ENCODE assay signal across 22 cellular contexts in the genomic region with DNA sequence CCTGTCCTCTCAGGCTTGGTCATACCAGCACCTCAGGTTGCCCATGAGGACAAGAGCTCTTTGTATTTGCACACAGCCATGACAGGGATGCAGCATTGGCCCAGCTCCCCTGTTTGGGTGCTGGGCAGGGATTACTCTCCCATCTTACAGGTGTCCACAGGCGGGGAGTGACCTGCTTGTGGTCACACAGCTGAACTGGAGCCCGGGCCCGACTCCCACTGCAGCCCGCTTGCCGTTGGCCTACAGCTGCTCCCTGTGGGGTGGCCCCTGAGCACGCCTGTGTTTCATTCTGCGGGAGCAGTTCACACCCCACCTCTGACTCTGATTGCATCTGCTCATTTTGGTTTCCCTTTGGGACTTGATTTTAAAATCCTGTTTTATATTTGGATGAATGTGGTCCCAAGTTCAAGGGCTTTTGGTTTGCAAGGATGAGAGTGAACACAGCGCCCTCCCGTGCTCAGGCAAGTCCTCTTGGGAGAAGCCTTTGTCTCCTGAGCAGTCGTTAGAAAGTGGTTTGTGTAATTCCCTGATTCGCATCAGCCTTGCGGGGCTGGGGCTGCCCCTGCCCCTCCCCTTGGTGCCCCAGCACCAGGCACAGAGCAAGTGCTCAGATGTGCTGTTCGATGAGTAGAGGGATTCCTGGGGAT. TPM values are rescaled to one million over a fixed set of nuclear protein-coding genes. Genes with fewer than 3 reads are reported as not detected.
DNase-seq lines count a peak whose midpoint lies in the region; ATAC-seq and TF ChIP-seq lines count a peak whose summit lies in the region.
"Had no signal": no experiment of that assay in that cellular context is flagged by ENCODE, and none has a peak within 500 bp of the region (broad histone marks: within the 10 kb centered on the region; RNA-seq: fewer than 3 reads in every experiment).

No MANE protein-coding gene starts in this region.

- H3K4me1 Mint-ChIP-seq in HFFc6 (ENCODE audit: low read depth), result no peaks in the 10 kb centered on the region

- H3K27ac Mint-ChIP-seq in HFFc6, result no peak overlapping the region
- H3K27ac Mint-ChIP-seq: activated CD8-positive, alpha-beta T cell treated with anti-CD3 and anti-CD28 coated beads, Interleukin-2, amount 10 ng/mL, durations not matched to agents 7 days and 5 days; IgD-negative memory B cell had no signal

- intact Hi-C loops in ascending aorta (cut with DNase I), result loop anchor here (5.0 kb wide), 2 partner anchors 151 to 506 kb away; partner anchors contain the start of gene DMC1

- peaks cover 31 to 44% of the 10 kb centered on the region in 2 donors for H3K4me1 ChIP-seq in ascending aorta
- H3K4me1 ChIP-seq: thyroid gland had no signal

- no peak for ATAC-seq in GM18511 (IDR thresholded peaks at IDR 0.05; ENCODE audit: unreplicated experiment)
- ATAC-seq: activated CD8-positive, alpha-beta T cell treated with anti-CD3 and anti-CD28 coated beads, Interleukin-2, amount 10 ng/mL, durations not matched to agents 7 days and 5 days had no signal

- H3K4me3 Mint-ChIP-seq in HFFc6, result no peak overlapping the region
- H3K4me3 Mint-ChIP-seq: activated CD8-positive, alpha-beta T cell treated with anti-CD3 and anti-CD28 coated beads, Interleukin-2, amount 10 ng/mL, durations not matched to agents 7 days and 5 days; CD14-positive monocyte; IgD-negative memory B cell had no signal

- H3K9me3 Mint-ChIP-seq in HFFc6, result no peaks in the 10 kb centered on the region
- H3K9me3 Mint-ChIP-seq: IgD-negative memory B cell had no signal

- H3K27ac ChIP-seq in ascending aorta (peak overlapping the region; percentile 94 to 97), layer of hippocampus (ENCODE audit: low read depth, low read length) (peak overlapping the region; percentile 65), substantia nigra (ENCODE audit: low read depth, low read length, poor library complexity, severe bottlenecking) (peak overlapping the region; percentile 63)
- H3K27ac ChIP-seq: thyroid gland had no signal

- H3K36me3 Mint-ChIP-seq in HFFc6 (ENCODE audit: low read depth), result no peaks in the 10 kb centered on the region

- peak; percentile 22 for TF ChIP-seq CTCF in HFFc6 (IDR thresholded peaks at IDR 0.05)
- TF ChIP-seq CTCF in ascending aorta (IDR thresholded peaks at IDR 0.05), result no peak

- H3K27me3 ChIP-seq in ascending aorta (no peaks in the 10 kb centered on the region), layer of hippocampus (ENCODE audit: control insufficient read depth, insufficient read depth, low read length) (no peaks in the 10 kb centered on the region)
- H3K27me3 ChIP-seq: thyroid gland had no signal

- H3K36me3 ChIP-seq in ascending aorta, result peaks cover 26 to 29% of the 10 kb centered on the region in 2 donors

- no peaks in the 10 kb centered on the region; the same call in none of the 2 replicates for H3K27me3 Mint-ChIP-seq in HFFc6 (ENCODE audit: insufficient read depth)
- H3K27me3 Mint-ChIP-seq: IgD-negative memory B cell had no signal

- H3K4me3 ChIP-seq in ascending aorta, result no peak overlapping the region
- H3K4me3 ChIP-seq: smooth muscle cell, thyroid gland had no signal

- no peak for DNase-seq in HFFc6
- no peak for DNase-seq in ascending aorta (ENCODE audit: low spot score in 2 of 2)
- no peak for DNase-seq in substantia nigra (lab: John Stamatoyannopoulos, UW)
- DNase-seq in HCEC 1CT, result no peak
- DNase-seq in NAMALWA (ENCODE audit: low spot score), result no peak
- DNase-seq in NCI-H1930 (lab: John Stamatoyannopoulos, UW), result no peak
- DNase-seq: activated CD4-positive, CD25-positive, alpha-beta regulatory T cell treated with anti-CD3 and anti-CD28 coated beads, Interleukin-2, amount 50 U/mL, for 72 hours; activated CD8-positive, alpha-beta T cell treated with anti-CD3 and anti-CD28 coated beads, Interleukin-2, amount 10 ng/mL, durations not matched to agents 7 days and 5 days; activated effector memory CD4-positive, alpha-beta T cell treated with anti-CD3 and anti-CD28 coated beads, Interleukin-2, amount 50 U/mL, for 16 hours; EL; NCI-H1105 treated with DMSO at 0.1 percent for 48 hours; NCI-H2081 treated with DMSO at 0.1 percent for 48 hours; NCI-H446; stimulated activated CD4-positive, alpha-beta T cell treated with anti-CD3 and anti-CD28 coated beads, Interleukin-2, amount 100 ng/mL, for 24 hours; thyroid gland had no signal

- H3K9me3 ChIP-seq in ascending aorta, result no peaks in the 10 kb centered on the region
- H3K9me3 ChIP-seq: thyroid gland had no signal

RNA-seq across cellular contexts. Expression of gene PICK1, which starts 9.3 kb away (rescaled TPM):
- 1 to 10 TPM; 7.0 to 10.0 (median 7.7) TPM for total RNA-seq in HFFc6 (2021; fragmentation: NEBNext Ultra II Directional; extraction: Animal tissue kit (Norgen Biotek cat#: 25700))
- total RNA-seq in ascending aorta, result 88.1 TPM

RNA-seq across cellular contexts. Expression of gene SLC16A8, which starts 17.5 kb away (rescaled TPM):
- not detected for total RNA-seq in HFFc6 (2021; fragmentation: NEBNext Ultra II Directional; extraction: Animal tissue kit (Norgen Biotek cat#: 25700))
- total RNA-seq in ascending aorta, result not detected
- total RNA-seq: activated CD8-positive, alpha-beta T cell treated with anti-CD3 and anti-CD28 coated beads, Interleukin-2, amount 10 ng/mL, durations not matched to agents 7 days and 5 days; glomerular endothelial cell; OCI-LY7; smooth muscle cell had no signal

RNA-seq across cellular contexts. Expression of gene BAIAP2L2, which starts 44.0 kb away (rescaled TPM):
- under 1 TPM in 1 of 6 experiments, not detected in 5; 0.08 TPM for total RNA-seq in HFFc6 (2021; fragmentation: NEBNext Ultra II Directional; extraction: Animal tissue kit (Norgen Biotek cat#: 25700))
- total RNA-seq in ascending aorta, result not detected
